ENCODE assay signal across 1 cellular context in genomic region chr2:240383871-240384700, GRCh38.
TF ChIP-seq lines count a peak whose summit lies in the region.

No MANE protein-coding gene starts in this region.

TF ChIP-seq in A549, 52 proteins besides CTCF, POLR2A, EP300 and RAD21 (continued from another document):
- TF ChIP-seq CHD4 (IDR thresholded peaks at IDR 0.05; ENCODE audit: borderline replicate concordance): no peak
- no peak for TF ChIP-seq HEYL (CRISPR knock-in tag; IDR thresholded peaks at IDR 0.05)
